ENCODE assay signal across 8 cellular contexts in genomic region chr12:62631531-62632520, GRCh38.
A peak's percentile ranks its signal among the peaks of the same experiment; 100 is the strongest.
DNase-seq lines count a peak whose midpoint lies in the region; ATAC-seq lines count a peak whose summit lies in the region.

No MANE protein-coding gene starts in this region.

- CTCF ChIA-PET in activated CD8-positive, alpha-beta memory T cell treated with anti-CD3 and anti-CD28 coated beads, Interleukin-2, amount 10 ng/mL, durations not matched to agents 7 days and 5 days (lab: Charles Lee) = interaction anchor here (1.2 kb wide), 1 partner anchor 14 kb away, joined by 3 read pairs; no protein-coding TSS in a partner anchor

- H3K4me3 Mint-ChIP-seq in activated CD8-positive, alpha-beta memory T cell treated with anti-CD3 and anti-CD28 coated beads, Interleukin-2, amount 10 ng/mL, durations not matched to agents 7 days and 5 days = peak overlapping the region; percentile 59

- no peak overlapping the region for H3K27ac Mint-ChIP-seq in activated CD8-positive, alpha-beta memory T cell treated with anti-CD3 and anti-CD28 coated beads, Interleukin-2, amount 10 ng/mL, durations not matched to agents 7 days and 5 days

- ATAC-seq in GM21576 (IDR thresholded peaks at IDR 0.05; ENCODE audit: unreplicated experiment) = peak; percentile 69
- peak; percentile 67 for ATAC-seq in activated CD8-positive, alpha-beta memory T cell treated with anti-CD3 and anti-CD28 coated beads, Interleukin-2, amount 10 ng/mL, durations not matched to agents 7 days and 5 days

- no peaks in the 10 kb centered on the region for H3K9me3 ChIP-seq in esophagus (ENCODE audit: control insufficient read depth in 2 of 2, insufficient read depth in 1 of 2, low read depth in 1 of 2, low read length in 1 of 2)

- peaks cover 9% of the 10 kb centered on the region for H3K4me1 Mint-ChIP-seq in activated CD8-positive, alpha-beta memory T cell treated with anti-CD3 and anti-CD28 coated beads, Interleukin-2, amount 10 ng/mL, durations not matched to agents 7 days and 5 days

- H3K9me3 Mint-ChIP-seq in activated CD8-positive, alpha-beta memory T cell treated with anti-CD3 and anti-CD28 coated beads, Interleukin-2, amount 10 ng/mL, durations not matched to agents 7 days and 5 days (ENCODE audit: low read depth) = no peaks in the 10 kb centered on the region

- peaks cover 2 to 4% of the 10 kb centered on the region in 2 donors for H3K4me1 ChIP-seq in esophagus (ENCODE audit: control insufficient read depth in 2 of 2, insufficient read depth in 2 of 2, low read length in 1 of 2)

- WGBS in esophagus, 2 donors = 2 to 3% methylated on average over 63 of the region's 63 CpGs

- peaks cover 0 to 2% of the 10 kb centered on the region in 2 donors for H3K27me3 ChIP-seq in esophagus (ENCODE audit: control insufficient read depth in 1 of 2, insufficient read depth in 2 of 2, low read length in 2 of 2)

- DNase-seq in DMS79 (lab: John Stamatoyannopoulos, UW) (peak; percentile 41), LHCN-M2 (ENCODE audit: low read depth) (peak; percentile 87), mesenteric fat pad (ENCODE audit: low spot score) (peak; percentile 91), superior temporal gyrus (ENCODE audit: extremely low spot score) (peak; percentile 71), Kasumi-1 (lab: John Stamatoyannopoulos, UW) (no peak)
- no peak for DNase-seq in activated CD8-positive, alpha-beta memory T cell treated with anti-CD3 and anti-CD28 coated beads, Interleukin-2, amount 10 ng/mL, durations not matched to agents 7 days and 5 days

- peak overlapping the region; percentile 25 to 34 for H3K27ac ChIP-seq in esophagus (ENCODE audit: low read depth in 2 of 2, low read length in 1 of 2)

- H3K4me3 ChIP-seq in esophagus (ENCODE audit: low read depth in 1 of 2, low read length in 2 of 2) = peak overlapping the region; percentile 45 to 56

- H3K27me3 Mint-ChIP-seq in activated CD8-positive, alpha-beta memory T cell treated with anti-CD3 and anti-CD28 coated beads, Interleukin-2, amount 10 ng/mL, durations not matched to agents 7 days and 5 days = peaks cover 79% of the 10 kb centered on the region

- H3K36me3 ChIP-seq in esophagus (ENCODE audit: control insufficient read depth in 2 of 2, insufficient read depth in 2 of 2, low read length in 1 of 2) = no peaks in the 10 kb centered on the region

- H3K36me3 Mint-ChIP-seq in activated CD8-positive, alpha-beta memory T cell treated with anti-CD3 and anti-CD28 coated beads, Interleukin-2, amount 10 ng/mL, durations not matched to agents 7 days and 5 days = peaks cover 2% of the 10 kb centered on the region

Comparison
In these comparisons a context has a peak if more than half of its experiments do, and no peak if none do; other contexts are left out.
1. DNase-seq: peak in DMS79 (single experiment), LHCN-M2 (single experiment), mesenteric fat pad (single experiment) and superior temporal gyrus (single experiment); none in activated CD8-positive, alpha-beta memory T cell treated with anti-CD3 and anti-CD28 coated beads, Interleukin-2, amount 10 ng/mL, durations not matched to agents 7 days and 5 days (single experiment) and Kasumi-1 (0 of 2).